ENCODE assay signal across 17 cellular contexts in genomic region chr3:131397889-131398288, GRCh38.
"Had no signal": no experiment of that assay in that cellular context is flagged by ENCODE, and none has a peak within 500 bp of the region (broad histone marks: within the 10 kb centered on the region; RNA-seq: fewer than 3 reads in every experiment).

No MANE protein-coding gene starts in this region.

- H3K4me1 ChIP-seq: uterus had no signal

- H3K27ac ChIP-seq: dorsolateral prefrontal cortex, left lung, parathyroid adenoma, right lobe of liver, thoracic aorta, tibial nerve, upper lobe of right lung, uterus had no signal

- H3K36me3 ChIP-seq: left lung, right lobe of liver, thoracic aorta, tibial nerve, upper lobe of right lung, uterus had no signal

- DNase-seq: dorsolateral prefrontal cortex; effector CD4-positive, alpha-beta T cell; left cardiac atrium; left lung; mesenchymal stem cell; mucosa of descending colon; naive B cell; right lobe of liver; small intestine; stimulated activated CD4-positive, alpha-beta T cell treated with anti-CD3 and anti-CD28 coated beads, Interleukin-15, amount 100 ng/mL, for 24 hours; stimulated activated CD4-positive, alpha-beta T cell treated with anti-CD3 and anti-CD28 coated beads, Interleukin-2, amount 100 ng/mL, for 48 hours; stimulated activated naive B cell treated with anti-CD40 and anti-IgM and Interleukin-4, amounts not matched to agents 10 μg/mL and 1 μg/mL and 100 μg/mL, for 72 hours; upper lobe of right lung; uterus had no signal

- H3K27me3 ChIP-seq: dorsolateral prefrontal cortex, left lung, right lobe of liver, tibial nerve, upper lobe of right lung, uterus had no signal

- H3K4me3 ChIP-seq: dorsolateral prefrontal cortex, left lung, mucosa of descending colon, right lobe of liver, thoracic aorta, tibial nerve, upper lobe of right lung, uterus had no signal

- H3K9me3 ChIP-seq: left lung, mucosa of descending colon, right lobe of liver, thoracic aorta, tibial nerve, upper lobe of right lung, uterus had no signal
